Comparison of ENCODE assay signal across 16 cellular contexts in genomic region chr13:20258208-20258962, GRCh38. TPM values are rescaled to one million over a fixed set of nuclear protein-coding genes. Genes with fewer than 3 reads are reported as not detected.
DNase-seq lines count a peak whose midpoint lies in the region; ATAC-seq and TF ChIP-seq lines count a peak whose summit lies in the region.
"Had no signal": no experiment of that assay in that cellular context is flagged by ENCODE, and none has a peak within 500 bp of the region (broad histone marks: within the 10 kb centered on the region; RNA-seq: fewer than 3 reads in every experiment).

No MANE protein-coding gene starts in this region.

- TF ChIP-seq CTCF in SK-N-SH (IDR thresholded peaks at IDR 0.05) (no peak), kidney epithelial cell (IDR thresholded peaks at IDR 0.05; ENCODE audit: insufficient read depth, low read length, poor library complexity, severe bottlenecking) (no peak), type B pancreatic cell (conservative IDR thresholded peaks at IDR 0.05) (no peak), colonic mucosa (IDR thresholded peaks at IDR 0.05) (no peak)

- peak overlapping the region; percentile 10 for H3K27ac Mint-ChIP-seq in type B pancreatic cell
- H3K27ac Mint-ChIP-seq: activated naive CD4-positive, alpha-beta T cell treated with anti-CD3 and anti-CD28 coated beads for 36 hours; dendritic cell treated with granulocyte-macrophage colony-stimulating factor and Interleukin-4, amounts not matched to agents 40 ng/mL and 50 ng/mL, for 4 days had no signal

- H3K9me2 ChIP-seq in SK-N-SH = 0 out of 2 replicates have a peak, but pooled peaks cover 2% of the 10 kb centered on the region

- H3K9me3 Mint-ChIP-seq in type B pancreatic cell = no peaks in the 10 kb centered on the region
- H3K9me3 Mint-ChIP-seq: activated naive CD4-positive, alpha-beta T cell treated with anti-CD3 and anti-CD28 coated beads for 36 hours; dendritic cell treated with granulocyte-macrophage colony-stimulating factor and Interleukin-4, amounts not matched to agents 40 ng/mL and 50 ng/mL, for 4 days had no signal

- H3K4me3 ChIP-seq in SK-N-SH (ENCODE audit: low read depth in 2 of 2, low read length in 1 of 2) = 0 out of 4 replicates have a peak overlapping the region, but pooled peaks of 1 of the 2 experiments have one; percentile 16
- H3K4me3 ChIP-seq in kidney epithelial cell (ENCODE audit: low read depth, low read length) = peak overlapping the region; percentile 3
- no peak overlapping the region for H3K4me3 ChIP-seq in colonic mucosa
- H3K4me3 ChIP-seq: left ventricle myocardium inferior had no signal

- peaks cover 2% of the 10 kb centered on the region for H3K4me1 Mint-ChIP-seq in type B pancreatic cell (ENCODE audit: unreplicated experiment)

- no peak for TF ChIP-seq EP300 in SK-N-SH (IDR thresholded peaks at IDR 0.05; ENCODE audit: borderline replicate concordance in 1 of 2, low read depth in 1 of 2, low read length in 1 of 2)

- DNase-seq in SK-N-SH (no peak), SW480 (ENCODE audit: low spot score) (peak; percentile 44), kidney epithelial cell (ENCODE audit: low read depth) (peak; percentile 39), type B pancreatic cell (ENCODE audit: extremely low spot score, unreplicated experiment) (no peak), NAMALWA (ENCODE audit: low spot score) (no peak), colonic mucosa (no peak)
- DNase-seq: activated naive CD4-positive, alpha-beta T cell treated with anti-CD3 and anti-CD28 coated beads for 36 hours; left ventricle myocardium inferior; SHP77 treated with DMSO at 0.1 percent for 48 hours; stimulated activated naive CD4-positive, alpha-beta T cell had no signal

- no peak for TF ChIP-seq RAD21 in SK-N-SH (IDR thresholded peaks at IDR 0.05; ENCODE audit: low read length)

- H3K9ac ChIP-seq in SK-N-SH (no peak overlapping the region), colonic mucosa (ENCODE audit: low read depth in 2 of 2, low read length in 2 of 2) (peak overlapping the region in 1 of 2 donors; percentile 12)

- intact Hi-C loops in colonic mucosa (cut with DNase I) = no loop called here

- H3K4me2 ChIP-seq in SK-N-SH = 0 out of 2 replicates have a peak overlapping the region, but pooled peaks have one; percentile 44

- peak overlapping the region; percentile 65; the same call in 1 of the 2 replicates for H2AFZ ChIP-seq in SK-N-SH (ENCODE audit: low read depth)

- ATAC-seq in SK-N-SH treated with all-trans-retinoic acid at 6 μM for 48 hours = no peak
- no peak for ATAC-seq in HG03442 (IDR thresholded peaks at IDR 0.05; ENCODE audit: unreplicated experiment)

- no peaks in the 10 kb centered on the region for H3K4me1 ChIP-seq in SK-N-SH (ENCODE audit: control insufficient read depth in 1 of 2, insufficient read depth in 2 of 2, low read depth in 1 of 2, low read length in 1 of 2)
- no peaks in the 10 kb centered on the region for H3K4me1 ChIP-seq in colonic mucosa
- H3K4me1 ChIP-seq: left ventricle myocardium inferior, vagina had no signal

- H3F3A ChIP-seq in SK-N-SH (replicated peaks; ENCODE audit: insufficient read depth) = no peaks in the 10 kb centered on the region

- H3K36me3 ChIP-seq in SK-N-SH (replicated peaks in 1 of 2; ENCODE audit: control insufficient read depth in 1 of 2, insufficient read depth in 2 of 2, low read length in 1 of 2) (no peaks in the 10 kb centered on the region), kidney epithelial cell (ENCODE audit: control insufficient read depth, insufficient read depth, low read length) (no peaks in the 10 kb centered on the region), colonic mucosa (no peaks in the 10 kb centered on the region)
- H3K36me3 ChIP-seq: left ventricle myocardium inferior, vagina had no signal

- no peaks in the 10 kb centered on the region for H4K20me1 ChIP-seq in SK-N-SH (ENCODE audit: insufficient read depth)

- H3K27me3 ChIP-seq in SK-N-SH (ENCODE audit: insufficient read depth) = peaks cover 47% of the 10 kb centered on the region
- H3K27me3 ChIP-seq in kidney epithelial cell (ENCODE audit: control insufficient read depth, insufficient read depth, low read length) = no peaks in the 10 kb centered on the region
- H3K27me3 ChIP-seq in colonic mucosa = no peaks in the 10 kb centered on the region
- H3K27me3 ChIP-seq: vagina had no signal

- H3K36me3 Mint-ChIP-seq in type B pancreatic cell = no peaks in the 10 kb centered on the region

- CTCF ChIA-PET in SK-N-SH (lab: Yijun Ruan, JAX) = no interaction called here

- no peaks in the 10 kb centered on the region for H3K79me2 ChIP-seq in SK-N-SH (ENCODE audit: insufficient read depth)

- POLR2A ChIA-PET in SK-N-SH (lab: Yijun Ruan, JAX) = no interaction called here

- 7% methylated on average over 15 of the region's 15 CpGs for WGBS in SK-N-SH (ENCODE audit: low lambda C conversion rate)

- no peaks in the 10 kb centered on the region for H3K9me3 ChIP-seq in SK-N-SH
- H3K9me3 ChIP-seq in colonic mucosa = no peaks in the 10 kb centered on the region
- H3K9me3 ChIP-seq: left ventricle myocardium inferior, vagina had no signal

- no peaks in the 10 kb centered on the region for H3K27me3 Mint-ChIP-seq in type B pancreatic cell

- no peak overlapping the region for H3K4me3 Mint-ChIP-seq in type B pancreatic cell
- H3K4me3 Mint-ChIP-seq: activated naive CD4-positive, alpha-beta T cell treated with anti-CD3 and anti-CD28 coated beads for 36 hours; dendritic cell treated with granulocyte-macrophage colony-stimulating factor and Interleukin-4, amounts not matched to agents 40 ng/mL and 50 ng/mL, for 4 days had no signal

- H3K27ac ChIP-seq in SK-N-SH (ENCODE audit: low read depth in 2 of 2, low read length in 1 of 2) = no peak overlapping the region
- no peak overlapping the region for H3K27ac ChIP-seq in colonic mucosa
- H3K27ac ChIP-seq: left ventricle myocardium inferior, vagina had no signal

TF ChIP-seq in SK-N-SH, 30 proteins besides CTCF, POLR2A, EP300 and RAD21 (continues in another document):
- TF ChIP-seq TEAD4 (IDR thresholded peaks at IDR 0.05; ENCODE audit: borderline replicate concordance, insufficient read depth) (no peak), POLR2AphosphoS5 (IDR thresholded peaks at IDR 0.05; ENCODE audit: low read depth, low read length) (no peak), NRF1 (IDR thresholded peaks at IDR 0.05; ENCODE audit: low read depth, low read length) (no peak), PBX3 (IDR thresholded peaks at IDR 0.05) (no peak), USF2 (IDR thresholded peaks at IDR 0.05; ENCODE audit: borderline replicate concordance, low read depth, low read length) (no peak)

TF ChIP-seq in SK-N-SH treated with all-trans-retinoic acid at 6 μM for 48 hours, 23 proteins besides CTCF, POLR2A, EP300 and RAD21 (continues in another document):
- TF ChIP-seq SNAI2 (CRISPR knock-in tag; IDR thresholded peaks at IDR 0.05) = no peak
- no peak for TF ChIP-seq RARB (CRISPR knock-in tag; IDR thresholded peaks at IDR 0.05)
- TF ChIP-seq BACH2 (CRISPR knock-in tag; IDR thresholded peaks at IDR 0.05; ENCODE audit: borderline replicate concordance) = no peak
- no peak for TF ChIP-seq TOX (CRISPR knock-in tag; IDR thresholded peaks at IDR 0.05; ENCODE audit: borderline replicate concordance)
- no peak for TF ChIP-seq PPARA (CRISPR knock-in tag; IDR thresholded peaks at IDR 0.05; ENCODE audit: borderline replicate concordance)
- TF ChIP-seq, protein P1, sequence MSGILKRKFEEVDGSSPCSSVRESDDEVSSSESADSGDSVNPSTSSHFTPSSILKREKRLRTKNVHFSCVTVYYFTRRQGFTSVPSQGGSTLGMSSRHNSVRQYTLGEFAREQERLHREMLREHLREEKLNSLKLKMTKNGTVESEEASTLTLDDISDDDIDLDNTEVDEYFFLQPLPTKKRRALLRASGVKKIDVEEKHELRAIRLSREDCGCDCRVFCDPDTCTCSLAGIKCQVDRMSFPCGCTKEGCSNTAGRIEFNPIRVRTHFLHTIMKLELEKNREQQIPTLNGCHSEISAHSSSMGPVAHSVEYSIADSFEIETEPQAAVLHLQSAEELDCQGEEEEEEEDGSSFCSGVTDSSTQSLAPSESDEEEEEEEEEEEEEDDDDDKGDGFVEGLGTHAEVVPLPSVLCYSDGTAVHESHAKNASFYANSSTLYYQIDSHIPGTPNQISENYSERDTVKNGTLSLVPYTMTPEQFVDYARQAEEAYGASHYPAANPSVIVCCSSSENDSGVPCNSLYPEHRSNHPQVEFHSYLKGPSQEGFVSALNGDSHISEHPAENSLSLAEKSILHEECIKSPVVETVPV (CRISPR knock-in tag; IDR thresholded peaks at IDR 0.05) = no peak
- TF ChIP-seq ZNF70 (CRISPR knock-in tag; IDR thresholded peaks at IDR 0.05) = no peak
- TF ChIP-seq GLIS3 (CRISPR knock-in tag; IDR thresholded peaks at IDR 0.05) = no peak
- TF ChIP-seq, protein P2, sequence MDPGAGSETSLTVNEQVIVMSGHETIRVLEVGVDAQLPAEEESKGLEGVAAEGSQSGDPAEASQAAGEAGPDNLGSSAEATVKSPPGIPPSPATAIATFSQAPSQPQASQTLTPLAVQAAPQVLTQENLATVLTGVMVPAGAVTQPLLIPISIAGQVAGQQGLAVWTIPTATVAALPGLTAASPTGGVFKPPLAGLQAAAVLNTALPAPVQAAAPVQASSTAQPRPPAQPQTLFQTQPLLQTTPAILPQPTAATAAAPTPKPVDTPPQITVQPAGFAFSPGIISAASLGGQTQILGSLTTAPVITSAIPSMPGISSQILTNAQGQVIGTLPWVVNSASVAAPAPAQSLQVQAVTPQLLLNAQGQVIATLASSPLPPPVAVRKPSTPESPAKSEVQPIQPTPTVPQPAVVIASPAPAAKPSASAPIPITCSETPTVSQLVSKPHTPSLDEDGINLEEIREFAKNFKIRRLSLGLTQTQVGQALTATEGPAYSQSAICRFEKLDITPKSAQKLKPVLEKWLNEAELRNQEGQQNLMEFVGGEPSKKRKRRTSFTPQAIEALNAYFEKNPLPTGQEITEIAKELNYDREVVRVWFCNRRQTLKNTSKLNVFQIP (CRISPR knock-in tag; IDR thresholded peaks at IDR 0.05; ENCODE audit: borderline replicate concordance, low read depth) = no peak
- TF ChIP-seq ZC3H10 (CRISPR knock-in tag; IDR thresholded peaks at IDR 0.05) = no peak
- TF ChIP-seq ZNF565 (CRISPR knock-in tag; conservative IDR thresholded peaks at IDR 0.05; ENCODE audit: low read depth) = no peak
- TF ChIP-seq ESRRG (CRISPR knock-in tag; IDR thresholded peaks at IDR 0.05) = no peak
- no peak for TF ChIP-seq ZFP30 (CRISPR knock-in tag; IDR thresholded peaks at IDR 0.05)
- no peak for TF ChIP-seq ISL1 (CRISPR knock-in tag; IDR thresholded peaks at IDR 0.05)
- TF ChIP-seq ZNF8 (CRISPR knock-in tag; IDR thresholded peaks at IDR 0.05) = no peak
- no peak for TF ChIP-seq ZFP3 (CRISPR knock-in tag; IDR thresholded peaks at IDR 0.05)

RNA-seq across cellular contexts. Expression of gene GJB6, which starts 26.3 kb away (rescaled TPM):
- polyA plus RNA-seq in SK-N-SH (2012; rRNA removed) = not detected in 2 replicates
- not detected in 2 replicates for polyA plus RNA-seq in SK-N-SH (2012; cell fraction: cytosol; rRNA removed)
- not detected in 2 replicates for polyA plus RNA-seq in SK-N-SH (2012; cell fraction: nucleus; rRNA removed)
- total RNA-seq in kidney epithelial cell (1.9 and 2.2 TPM in 2 replicates), type B pancreatic cell (ENCODE audit: low replicate concordance) (7.7 and 14.8 TPM in 2 replicates), colonic mucosa (not detected)
- total RNA-seq: astrocyte, fibroblast of lung, left ventricle myocardium inferior had no signal
- polyA plus RNA-seq: fibroblast of lung had no signal

Comparison
In these comparisons a context has a peak if more than half of its experiments do, and no peak if none do; other contexts are left out.
1. DNase-seq: peak in SW480 (single experiment) and kidney epithelial cell (single experiment); none in SK-N-SH (single experiment), type B pancreatic cell (single experiment), NAMALWA (single experiment) and colonic mucosa (single experiment).